Comparison of ENCODE assay signal across 27 cellular contexts in the genomic region with DNA sequence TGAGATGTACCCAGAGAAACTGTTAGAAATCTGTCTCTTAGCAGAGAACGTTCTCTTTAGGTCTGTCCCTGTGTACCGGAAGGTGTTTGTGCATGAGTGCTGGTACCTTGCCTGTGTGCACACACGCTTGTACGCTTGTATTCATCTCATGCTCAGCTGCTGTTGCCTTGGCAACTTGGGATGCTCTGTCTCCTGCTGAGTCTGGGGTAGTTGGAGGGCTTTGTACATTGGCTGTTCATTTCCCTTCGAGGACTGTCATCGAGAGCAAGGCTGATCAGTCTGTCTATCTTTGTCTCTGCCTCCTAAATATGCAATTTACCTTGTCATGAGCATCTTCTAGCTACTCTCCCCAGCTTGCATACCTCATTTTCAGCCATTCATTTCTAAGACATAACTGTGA.
A peak's percentile ranks its signal among the peaks of the same experiment; 100 is the strongest.
DNase-seq lines count a peak whose midpoint lies in the region; ATAC-seq and TF ChIP-seq lines count a peak whose summit lies in the region.
"Had no signal": no experiment of that assay in that cellular context is flagged by ENCODE, and none has a peak within 500 bp of the region (broad histone marks: within the 10 kb centered on the region; RNA-seq: fewer than 3 reads in every experiment).

No MANE protein-coding gene starts in this region.

- ATAC-seq in HG03565 (IDR thresholded peaks at IDR 0.05; ENCODE audit: unreplicated experiment) (no peak), GM18502 (IDR thresholded peaks at IDR 0.05; ENCODE audit: poor library complexity, unreplicated experiment) (no peak)
- ATAC-seq: esophagus mucosa; natural killer cell; right lobe of liver; stimulated activated naive B cell treated with anti-CD40 and anti-IgM and Interleukin-4, amounts not matched to agents 10 μg/mL and 1 μg/mL and 100 μg/mL, for 72 hours had no signal

- H3K4me3 ChIP-seq in transverse colon, result no peak overlapping the region
- H3K4me3 ChIP-seq: BLaER1 treated with 17β-estradiol and CSF1 and Interleukin-3, amounts not matched to agents 10 nM and 100 nM; colonic mucosa; hepatocyte; right lobe of liver; thoracic aorta had no signal

- TF ChIP-seq EP300 in transverse colon (IDR thresholded peaks at IDR 0.05; ENCODE audit: low read depth), result no peak

- in situ Hi-C loops in transverse colon (cut with MboI; ENCODE audit: low pct_ligation_motif_present in 1 of 4, low pct_unique_long_range_greater_than_20kb in 1 of 4, low sequenced_read_pairs in 3 of 4), result no loop called here

- H3K36me3 ChIP-seq in transverse colon, result no peaks in the 10 kb centered on the region
- H3K36me3 ChIP-seq: BLaER1 treated with 17β-estradiol and CSF1 and Interleukin-3, amounts not matched to agents 10 nM and 100 nM; colonic mucosa; right lobe of liver; thoracic aorta had no signal

- no peak overlapping the region for H3K27ac ChIP-seq in transverse colon
- H3K27ac ChIP-seq: BLaER1 treated with 17β-estradiol and CSF1 and Interleukin-3, amounts not matched to agents 10 nM and 100 nM; colonic mucosa; hepatocyte; right lobe of liver; thoracic aorta had no signal

- peak; percentile 18 for DNase-seq in DMS79 (lab: John Stamatoyannopoulos, UW)
- DNase-seq in NCI-H1417 (lab: John Stamatoyannopoulos, UW), result peak; percentile 70 to 96 (median 77)
- DNase-seq in NCI-H748 treated with DMSO at 0.1 percent for 48 hours (lab: John Stamatoyannopoulos, UW), result peak; percentile 73
- peak; percentile 17 for DNase-seq in iPS DF 19.7 (ENCODE audit: low read depth, low spot score)
- no peak for DNase-seq in transverse colon
- DNase-seq in SHP77 treated with DMSO at 0.1 percent for 48 hours (lab: John Stamatoyannopoulos, UW), result no peak
- DNase-seq: activated CD4-positive, alpha-beta T cell treated with anti-CD3 and anti-CD28 coated beads for 48 hours; activated naive CD4-positive, alpha-beta T cell treated with anti-CD3 and anti-CD28 coated beads, Interleukin-2, amount 10 ng/mL, durations not matched to agents 7 days and 5 days; activated T-cell treated with anti-CD3 and anti-CD28 coated beads, Interleukin-2, amount 50 U/mL, for 48 hours; amniotic stem cell; colonic mucosa; foreskin melanocyte; midbrain; natural killer cell; NCI-H1436; NCI-H226; posterior cingulate gyrus; right lobe of liver; stimulated activated CD4-positive, alpha-beta T cell treated with anti-CD3 and anti-CD28 coated beads, Interleukin-12 subunit alpha, Interleukin-12 subunit beta, amount 100 ng/mL, for 4 hours; stimulated activated CD4-positive, alpha-beta T cell treated with anti-CD3 and anti-CD28 coated beads, Interleukin-4, amount 100 ng/mL, for 24 hours; stimulated activated naive B cell treated with anti-CD40 and anti-IgM and Interleukin-4, amounts not matched to agents 10 μg/mL and 1 μg/mL and 100 μg/mL, for 72 hours had no signal

- WGBS in transverse colon (ENCODE audit: low coverage in 1 of 2), 2 donors, result 78 to 79% methylated on average over 3 to 6 of the region's 6 CpGs

- no peak for TF ChIP-seq POLR2A in transverse colon (IDR thresholded peaks at IDR 0.05)

- TF ChIP-seq CTCF in transverse colon (IDR thresholded peaks at IDR 0.05), result no peak

- peaks cover 0 to 6% (median 0%) of the 10 kb centered on the region in 4 donors for H3K4me1 ChIP-seq in transverse colon
- H3K4me1 ChIP-seq: BLaER1 treated with 17β-estradiol and CSF1 and Interleukin-3, amounts not matched to agents 10 nM and 100 nM; right lobe of liver had no signal

- no peaks in the 10 kb centered on the region for H3K27me3 ChIP-seq in transverse colon
- H3K27me3 ChIP-seq: BLaER1 treated with 17β-estradiol and CSF1 and Interleukin-3, amounts not matched to agents 10 nM and 100 nM; colonic mucosa; right lobe of liver had no signal

- no peaks in the 10 kb centered on the region for H3K9me3 ChIP-seq in transverse colon
- H3K9me3 ChIP-seq: colonic mucosa, right lobe of liver, thoracic aorta had no signal

- intact Hi-C loops in transverse colon (cut with DNase I; ENCODE audit: low total_unique reads), result no loop called here

Comparison
In these comparisons a context has a peak if more than half of its experiments do, and no peak if none do; other contexts are left out.
1. DNase-seq: peak in DMS79 (single experiment), NCI-H1417 (3 of 3), NCI-H748 treated with DMSO at 0.1 percent for 48 hours (single experiment) and iPS DF 19.7 (single experiment); none in transverse colon (single experiment) and SHP77 treated with DMSO at 0.1 percent for 48 hours (single experiment).